8 cellular contexts compared by ENCODE assay signal in the genomic region with DNA sequence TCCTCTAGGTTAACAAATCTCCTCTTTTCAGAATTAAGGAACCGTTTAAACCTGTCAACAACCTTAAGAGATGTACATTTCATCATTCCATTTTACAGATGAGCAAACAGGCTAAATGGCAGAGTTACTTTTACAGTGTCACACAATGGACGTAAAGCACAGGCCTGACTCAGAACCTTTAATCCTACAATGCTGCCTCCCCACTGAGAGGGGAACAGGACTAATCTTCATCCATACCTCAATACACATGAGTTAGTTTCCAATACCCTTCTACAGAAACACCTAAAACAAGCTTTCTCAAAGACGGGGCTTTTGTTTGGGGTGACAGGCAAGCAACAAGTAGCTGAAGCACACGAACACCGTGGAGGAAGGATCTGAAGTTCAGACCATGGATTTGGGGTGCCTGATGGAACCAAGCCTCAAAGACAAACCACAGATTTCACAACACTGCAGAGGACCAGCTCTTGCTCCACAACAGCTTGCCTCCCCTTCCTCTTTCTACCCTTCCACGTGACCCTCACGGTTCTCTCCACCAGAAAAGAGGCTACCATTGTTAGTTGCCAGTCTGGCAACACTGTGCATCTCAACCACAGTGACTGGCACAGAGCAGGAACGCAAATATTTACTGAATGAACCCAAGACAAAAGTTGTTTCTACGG. TPM values are rescaled to one million over a fixed set of nuclear protein-coding genes. Genes with fewer than 3 reads are reported as not detected.
DNase-seq lines count a peak whose midpoint lies in the region; ATAC-seq, FAIRE-seq and TF ChIP-seq lines count a peak whose summit lies in the region.

No MANE protein-coding gene starts in this region.

- peak overlapping the region; percentile 99 for H3K4me3 Mint-ChIP-seq in neural progenitor cell

- TF ChIP-seq CTCF in neural progenitor cell (IDR thresholded peaks at IDR 0.05), result no peak

- DNase-seq in RKO (ENCODE audit: low spot score) (peak; percentile 32), erythroblast (lab: John Stamatoyannopoulos, UW) (peak; percentile 23 to 24), neural progenitor cell (ENCODE audit: low spot score) (peak; percentile 79), H54 (ENCODE audit: insufficient read length, low spot score) (no peak), cerebellum (ENCODE audit: low spot score) (no peak)

- peaks cover 25% of the 10 kb centered on the region for H3K4me1 ChIP-seq in neural progenitor cell

- H3K27me3 Mint-ChIP-seq in neural progenitor cell (ENCODE audit: insufficient read depth, low read depth), result peaks cover 12% of the 10 kb centered on the region

- H3K79me2 ChIP-seq in neural progenitor cell (ENCODE audit: low read depth), result peaks cover 68% of the 10 kb centered on the region

- ATAC-seq in GM21367 (IDR thresholded peaks at IDR 0.05; ENCODE audit: unreplicated experiment) (no peak), GM19467 (IDR thresholded peaks at IDR 0.05; ENCODE audit: unreplicated experiment) (no peak)

- H3K9ac ChIP-seq in neural progenitor cell, result peak overlapping the region; percentile 68

- TF ChIP-seq POLR2A in erythroblast (IDR thresholded peaks at IDR 0.05; ENCODE audit: low read length) (peak; percentile 62), H54 (IDR thresholded peaks at IDR 0.05; ENCODE audit: low read depth, low read length) (no peak)

- H3K4me2 ChIP-seq in neural progenitor cell, result peak overlapping the region; percentile 88

- peaks cover 26% of the 10 kb centered on the region for H3F3A ChIP-seq in neural progenitor cell (ENCODE audit: low read depth)

- no peak for FAIRE-seq in H54 (lab: Jason Lieb, UNC)

- H3K27ac Mint-ChIP-seq in neural progenitor cell, result peak overlapping the region; percentile 99

- peak overlapping the region; percentile 82 for H3K27ac ChIP-seq in neural progenitor cell

- peaks cover 17% of the 10 kb centered on the region for H3K27me3 ChIP-seq in neural progenitor cell

- H3K4me3 ChIP-seq in GM08714 (ENCODE audit: low read length) (peak overlapping the region; percentile 9), neural progenitor cell (peak overlapping the region; percentile 86)

- H3K9me3 ChIP-seq in neural progenitor cell (ENCODE audit: low read depth), result peaks cover 9% of the 10 kb centered on the region

- H4K20me1 ChIP-seq in neural progenitor cell (ENCODE audit: low read depth), result peaks cover 62% of the 10 kb centered on the region

- H3K9me3 Mint-ChIP-seq in neural progenitor cell, result peaks cover 29% of the 10 kb centered on the region

- peaks cover 9% of the 10 kb centered on the region for H3K36me3 ChIP-seq in neural progenitor cell

- H3K4me1 Mint-ChIP-seq in neural progenitor cell, result peaks cover 32% of the 10 kb centered on the region

- H2AFZ ChIP-seq in neural progenitor cell (replicated peaks), result no peak overlapping the region

- H3K36me3 Mint-ChIP-seq in neural progenitor cell, result peaks cover 21% of the 10 kb centered on the region

RNA-seq across cellular contexts. Expression of gene RNF130, which starts 1.8 kb away (rescaled TPM):
- total RNA-seq in neural progenitor cell (ENCODE audit: low replicate concordance) (183 and 185 TPM in 2 replicates), cerebellum (132 TPM)

Comparison
In these comparisons a context has a peak if more than half of its experiments do, and no peak if none do; other contexts are left out.
1. DNase-seq: peak in RKO (single experiment), erythroblast (2 of 2) and neural progenitor cell (single experiment); none in H54 (single experiment) and cerebellum (single experiment).